Comparison of ENCODE assay signal across 17 cellular contexts in the genomic region with DNA sequence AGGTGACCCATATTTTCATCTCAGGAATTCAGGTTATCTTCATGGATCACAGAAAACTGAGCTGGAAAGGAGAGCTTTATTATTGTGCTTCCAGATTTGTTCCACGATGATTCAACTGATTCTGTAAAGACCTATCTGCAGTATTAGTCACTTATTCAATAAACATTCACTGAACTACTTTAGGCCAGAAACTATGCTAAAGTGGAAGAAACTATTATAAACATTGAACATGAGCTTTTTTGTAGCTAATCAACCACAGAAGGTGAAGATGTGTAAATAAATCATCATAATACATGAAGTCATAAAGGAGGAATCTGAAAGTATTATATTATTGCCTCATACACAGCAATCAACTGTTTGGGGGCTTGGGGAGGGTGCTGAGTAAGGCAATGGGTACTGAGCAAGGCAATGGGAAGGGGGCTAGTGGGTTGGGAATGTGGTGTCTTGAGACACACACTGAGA. TPM values are rescaled to one million over a fixed set of nuclear protein-coding genes. Genes with fewer than 3 reads are reported as not detected.
DNase-seq lines count a peak whose midpoint lies in the region; ATAC-seq and TF ChIP-seq lines count a peak whose summit lies in the region.
"Had no signal": no experiment of that assay in that cellular context is flagged by ENCODE, and none has a peak within 500 bp of the region (broad histone marks: within the 10 kb centered on the region; RNA-seq: fewer than 3 reads in every experiment).

No MANE protein-coding gene starts in this region.

- TF ChIP-seq CTCF in choroid plexus epithelial cell (conservative IDR thresholded peaks at IDR 0.05; ENCODE audit: low read depth, low read length): no peak

- no peak for ATAC-seq in GM21367 (IDR thresholded peaks at IDR 0.05; ENCODE audit: unreplicated experiment)
- ATAC-seq: natural killer cell had no signal

- no peaks in the 10 kb centered on the region for H3K36me3 Mint-ChIP-seq in activated T-helper 2 cell treated with anti-CD3 and anti-CD28 coated beads, Interferon-gamma antibody, Interleukin-2, Interleukin-4, amounts not matched to agents 10 μg/mL and 5 μg/mL and 100 μg/mL, durations not matched to agents 14 hours and 24 hours and 36 hours (ENCODE audit: low read depth)
- H3K36me3 Mint-ChIP-seq: activated naive CD8-positive, alpha-beta T cell; natural killer cell had no signal

- H3K9me3 Mint-ChIP-seq in activated T-helper 2 cell treated with anti-CD3 and anti-CD28 coated beads, Interferon-gamma antibody, Interleukin-2, Interleukin-4, amounts not matched to agents 10 μg/mL and 5 μg/mL and 100 μg/mL, durations not matched to agents 14 hours and 24 hours and 36 hours: no peaks in the 10 kb centered on the region
- H3K9me3 Mint-ChIP-seq: natural killer cell had no signal

- peaks cover 6% of the 10 kb centered on the region for H3K27me3 Mint-ChIP-seq in activated T-helper 2 cell treated with anti-CD3 and anti-CD28 coated beads, Interferon-gamma antibody, Interleukin-2, Interleukin-4, amounts not matched to agents 10 μg/mL and 5 μg/mL and 100 μg/mL, durations not matched to agents 14 hours and 24 hours and 36 hours (ENCODE audit: low read depth)

- no peak overlapping the region for H3K4me3 ChIP-seq in choroid plexus epithelial cell (ENCODE audit: low read depth, low read length)
- H3K4me3 ChIP-seq: colonic mucosa, HAP-1, tibial artery had no signal

- peak; percentile 67 for DNase-seq in Caki2 (ENCODE audit: low read depth)
- DNase-seq in M059J (ENCODE audit: low read depth): peak; percentile 87
- DNase-seq in choroid plexus epithelial cell (ENCODE audit: low read depth): peak; percentile 88
- DNase-seq in renal cortical epithelial cell (ENCODE audit: low read depth): peak; percentile 58
- DNase-seq in SW 1271 (lab: John Stamatoyannopoulos, UW): no peak
- no peak for DNase-seq in activated T-helper 2 cell treated with anti-CD3 and anti-CD28 coated beads, Interferon-gamma antibody, Interleukin-2, Interleukin-4, amounts not matched to agents 10 μg/mL and 5 μg/mL and 100 μg/mL, durations not matched to agents 14 hours and 24 hours and 36 hours (ENCODE audit: low spot score)
- DNase-seq: Caco-2; colonic mucosa; Karpas-422; natural killer cell; NCI-H1694 treated with DMSO at 0.1 percent for 48 hours; NCI-H510A; stimulated activated CD8-positive, alpha-beta memory T cell treated with anti-CD3 and anti-CD28 coated beads, Interleukin-4, amount 100 ng/mL, for 48 hours; tibial artery had no signal

- no peaks in the 10 kb centered on the region for H3K4me1 Mint-ChIP-seq in activated T-helper 2 cell treated with anti-CD3 and anti-CD28 coated beads, Interferon-gamma antibody, Interleukin-2, Interleukin-4, amounts not matched to agents 10 μg/mL and 5 μg/mL and 100 μg/mL, durations not matched to agents 14 hours and 24 hours and 36 hours (ENCODE audit: low read depth)
- H3K4me1 Mint-ChIP-seq: natural killer cell had no signal

- H3K4me3 Mint-ChIP-seq in activated T-helper 2 cell treated with anti-CD3 and anti-CD28 coated beads, Interferon-gamma antibody, Interleukin-2, Interleukin-4, amounts not matched to agents 10 μg/mL and 5 μg/mL and 100 μg/mL, durations not matched to agents 14 hours and 24 hours and 36 hours (ENCODE audit: low read depth): no peak overlapping the region
- H3K4me3 Mint-ChIP-seq: activated naive CD8-positive, alpha-beta T cell; natural killer cell had no signal

- H3K27ac Mint-ChIP-seq in activated T-helper 2 cell treated with anti-CD3 and anti-CD28 coated beads, Interferon-gamma antibody, Interleukin-2, Interleukin-4, amounts not matched to agents 10 μg/mL and 5 μg/mL and 100 μg/mL, durations not matched to agents 14 hours and 24 hours and 36 hours: no peak overlapping the region
- H3K27ac Mint-ChIP-seq: activated naive CD8-positive, alpha-beta T cell; natural killer cell had no signal

- intact Hi-C loops in activated T-helper 2 cell treated with anti-CD3 and anti-CD28 coated beads, Interferon-gamma antibody, Interleukin-2, Interleukin-4, amounts not matched to agents 10 μg/mL and 5 μg/mL and 100 μg/mL, durations not matched to agents 14 hours and 24 hours and 36 hours (cut with micrococcal nuclease): no loop called here

- in situ Hi-C loops in Caki2 (cut with HindIII; ENCODE audit: low pct_unique_long_range_greater_than_20kb, low sequenced_read_pairs): no loop called here

RNA-seq across cellular contexts. Expression of a gene that starts 30.6 kb away (rescaled TPM):
- 30.5 and 32.4 TPM in 2 replicates for total RNA-seq in Caki2 (2014; rRNA removed; shearing (Covaris generic); ENCODE audit: low replicate concordance)
- 25.0 and 36.8 TPM in 2 replicates for total RNA-seq in M059J (2014; rRNA removed; shearing (Covaris generic))
- 1.8 and 7.5 TPM in 2 replicates for total RNA-seq in renal cortical epithelial cell
- 49.2 and 52.5 TPM in 2 replicates for total RNA-seq in activated T-helper 2 cell treated with anti-CD3 and anti-CD28 coated beads, Interferon-gamma antibody, Interleukin-2, Interleukin-4, amounts not matched to agents 10 μg/mL and 5 μg/mL and 100 μg/mL, durations not matched to agents 14 hours and 24 hours and 36 hours

Comparison
In these comparisons a context has a peak if more than half of its experiments do, and no peak if none do; other contexts are left out.
1. DNase-seq: peak in Caki2 (single experiment), M059J (single experiment), choroid plexus epithelial cell (single experiment) and renal cortical epithelial cell (single experiment); none in SW 1271 (0 of 2) and activated T-helper 2 cell treated with anti-CD3 and anti-CD28 coated beads, Interferon-gamma antibody, Interleukin-2, Interleukin-4, amounts not matched to agents 10 μg/mL and 5 μg/mL and 100 μg/mL, durations not matched to agents 14 hours and 24 hours and 36 hours (single experiment).